Comparison of ENCODE assay signal across 8 cellular contexts in genomic region chr11:64284048-64284961, GRCh38. TPM values are rescaled to one million over a fixed set of nuclear protein-coding genes. Genes with fewer than 3 reads are reported as not detected.
DNase-seq lines count a peak whose midpoint lies in the region; ATAC-seq and TF ChIP-seq lines count a peak whose summit lies in the region.

Gene BAD (minus strand): TSS chr11:64284665. CDS start chr11:64284368, 297 bp downstream.

- H3K4me1 ChIP-seq in adrenal gland (replicated peaks in 1 of 2) (peaks cover 15 to 19% of the 10 kb centered on the region in 2 donors), transverse colon (peaks cover 22 to 32% (median 26%) of the 10 kb centered on the region in 4 donors)

- ATAC-seq in HG02870 (IDR thresholded peaks at IDR 0.05; ENCODE audit: unreplicated experiment) = peak; percentile 75

- peak within 1 kb of the TSS; percentile 57 to 93 (median 75) for H3K4me3 ChIP-seq in adrenal gland
- H3K4me3 ChIP-seq in transverse colon = peak within 1 kb of the TSS; percentile 72 to 85 (median 78)

- DNase-seq in GM13976 (ENCODE audit: low spot score) = peak; percentile 99
- DNase-seq in NCI-H146 treated with DMSO at 0.1 percent for 48 hours (lab: John Stamatoyannopoulos, UW; ENCODE audit: unreplicated experiment) = peak; percentile 88
- peak; percentile 89 to 94 (median 92) for DNase-seq in T-helper 1 cell
- DNase-seq in adrenal gland = peak; percentile 96 to 98 (median 97)
- DNase-seq in cardiac septum (ENCODE audit: low spot score) = peak; percentile 98
- DNase-seq in pons (ENCODE audit: low spot score) = peak; percentile 96
- peak; percentile 97 for DNase-seq in transverse colon

- no peaks in the 10 kb centered on the region for H3K9me3 ChIP-seq in adrenal gland (replicated peaks in 1 of 3)
- H3K9me3 ChIP-seq in transverse colon = no peaks in the 10 kb centered on the region

- H3K27ac ChIP-seq in adrenal gland = peak within 1 kb of the TSS; percentile 77 to 94 (median 87)
- H3K27ac ChIP-seq in transverse colon = peak within 1 kb of the TSS; percentile 95 to 99 (median 97)

- no peak for TF ChIP-seq CTCF in GM13976 (IDR thresholded peaks at IDR 0.05; ENCODE audit: borderline replicate concordance, control extremely low read depth, extremely low read depth, insufficient read depth, missing control alignments)
- TF ChIP-seq CTCF in adrenal gland (IDR thresholded peaks at IDR 0.05) = no peak
- no peak for TF ChIP-seq CTCF in transverse colon (IDR thresholded peaks at IDR 0.05)

- TF ChIP-seq EP300 in transverse colon (IDR thresholded peaks at IDR 0.05; ENCODE audit: low read depth) = no peak

- TF ChIP-seq POLR2A in adrenal gland (IDR thresholded peaks at IDR 0.05) (peak in 1 of 2 donors; percentile 55), transverse colon (IDR thresholded peaks at IDR 0.05) (peak; percentile 85)

- H3K36me3 ChIP-seq in adrenal gland (replicated peaks in 1 of 2) = peaks cover 0 to 3% of the 10 kb centered on the region in 2 donors
- H3K36me3 ChIP-seq in transverse colon = peaks cover 0 to 3% (median 0%) of the 10 kb centered on the region in 4 donors

- H3K27me3 ChIP-seq in adrenal gland (no peaks in the 10 kb centered on the region), transverse colon (no peaks in the 10 kb centered on the region)

- WGBS in adrenal gland, 4 donors = 2 to 52% (median 6%) methylated on average over 2 to 44 of the region's 44 CpGs
- WGBS in transverse colon (ENCODE audit: low coverage in 1 of 2), 2 donors = 4% methylated on average over 37 of the region's 44 CpGs; no CpG with 5 or more reads in 1 of the 2 donors

- in situ Hi-C loops in GM13976 (cut with MboI; ENCODE audit: low sequenced_read_pairs, unreplicated experiment) = loop anchor here (25.0 kb wide), 1 partner anchor 297 kb away; the partner anchor contains the start of gene OTUB1
- in situ Hi-C loops in transverse colon (cut with MboI; ENCODE audit: low pct_ligation_motif_present in 1 of 4, low pct_unique_long_range_greater_than_20kb in 1 of 4, low sequenced_read_pairs in 3 of 4) = no loop called here

- intact Hi-C loops in adrenal gland (cut with DNase I) = no loop called here
- intact Hi-C loops in cardiac septum (cut with DNase I) = loop anchor here (2.0 kb wide), 1 partner anchor 20 kb away; the partner anchor contains the start of gene ESRRA
- intact Hi-C loops in transverse colon (cut with DNase I; ENCODE audit: low total_unique reads) = no loop called here

RNA-seq across cellular contexts. Expression of gene BAD, which starts in this region (rescaled TPM):
- total RNA-seq in adrenal gland (100 to 1,000 TPM in 5 of 8 donors, 10 to 100 TPM in 3; 72.9 to 219 (median 104) TPM), cardiac septum (45.9 TPM), transverse colon (100 to 1,000 TPM in 3 of 4 donors, 10 to 100 TPM in 1; 93.9 to 154 (median 139) TPM)
- 100 to 1,000 TPM in 2 of 3 donors, 1 to 10 TPM in 1; 9.5 to 111 (median 102) TPM for polyA plus RNA-seq in adrenal gland

Comparison
In these comparisons a context has a peak if more than half of its experiments do, and no peak if none do; other contexts are left out.
1. Peak in every context shown above with its lines: DNase-seq, ATAC-seq, H3K4me3 ChIP-seq and H3K27ac ChIP-seq.